Comparison of ENCODE assay signal across 8 cellular contexts in genomic region chr5:170638454-170639220, GRCh38.
DNase-seq lines count a peak whose midpoint lies in the region; ATAC-seq and TF ChIP-seq lines count a peak whose summit lies in the region.

No MANE protein-coding gene starts in this region.

- H3K4me3 Mint-ChIP-seq in chondrocyte (ENCODE audit: unreplicated experiment): no peak overlapping the region

- H3K36me3 Mint-ChIP-seq in chondrocyte (ENCODE audit: low read depth): no peaks in the 10 kb centered on the region

- H3K36me3 ChIP-seq in GM06990 (ENCODE audit: control insufficient read depth, insufficient read depth, low read length): no peaks in the 10 kb centered on the region
- H3K36me3 ChIP-seq in HEK293 (ENCODE audit: control insufficient read depth in 2 of 2, insufficient read depth in 1 of 2, low read length in 2 of 2): no peaks in the 10 kb centered on the region
- H3K36me3 ChIP-seq in liver (ENCODE audit: control insufficient read depth in 4 of 4, insufficient read depth in 3 of 4, low read depth in 1 of 4, low read length in 3 of 4): no peaks in the 10 kb centered on the region

- no peak for ATAC-seq in HG02973 (IDR thresholded peaks at IDR 0.05; ENCODE audit: unreplicated experiment)

- CTCF ChIA-PET in HEK293 (lab: Yijun Ruan, JAX): interaction anchor here (0.5 to 3.9 kb wide), 36 partner anchors 10 to 1582 kb away, joined by 3 to 74 read pairs (median 4); no protein-coding TSS in a partner anchor

- H3K4me3 ChIP-seq in GM06990 (replicated peaks; ENCODE audit: low read depth, low read length): no peak overlapping the region
- H3K4me3 ChIP-seq in HEK293 (ENCODE audit: low read depth, low read length): no peak overlapping the region
- no peak overlapping the region for H3K4me3 ChIP-seq in liver (ENCODE audit: low read depth in 1 of 3, low read length in 3 of 3)

- H3K9me3 Mint-ChIP-seq in chondrocyte (ENCODE audit: low read depth): no peaks in the 10 kb centered on the region

- no peak overlapping the region for H3K27ac ChIP-seq in HEK293 (ENCODE audit: extremely low read depth, low read depth, low read length)
- H3K27ac ChIP-seq in liver (ENCODE audit: low read depth in 1 of 2, low read length in 2 of 2): no peak overlapping the region

- DNase-seq in GM06990 (ENCODE audit: extremely low read depth, insufficient read length) (peak; percentile 15), NCI-H2029 (lab: John Stamatoyannopoulos, UW) (peak; percentile 20), chondrocyte (ENCODE audit: low spot score) (peak; percentile 69)
- peak; percentile 61 to 66 for DNase-seq in activated CD4-positive, alpha-beta T cell treated with anti-CD3 and anti-CD28 coated beads for 24 hours (ENCODE audit: low read depth in 2 of 2)
- peak; percentile 31 for DNase-seq in stimulated activated CD8-positive, alpha-beta memory T cell treated with anti-CD3 and anti-CD28 coated beads, Interleukin-12 subunit alpha, Interleukin-12 subunit beta, amount 100 ng/mL, for 1 hour (ENCODE audit: low read depth)

- H3K27me3 Mint-ChIP-seq in chondrocyte (ENCODE audit: low read depth): no peaks in the 10 kb centered on the region

- H3K27me3 ChIP-seq in GM06990 (replicated peaks; ENCODE audit: control insufficient read depth, insufficient read depth, low read length) (peaks cover 4% of the 10 kb centered on the region), liver (ENCODE audit: control insufficient read depth in 4 of 4, insufficient read depth in 4 of 4, low read length in 3 of 4) (peaks cover 0 to 8% (median 0%) of the 10 kb centered on the region in 4 donors)

- POLR2A ChIA-PET in HEK293 (lab: Yijun Ruan, JAX): no interaction called here

- H3K4me1 Mint-ChIP-seq in chondrocyte (ENCODE audit: low read depth): peaks cover 9% of the 10 kb centered on the region

- 33% methylated on average over 15 of the region's 15 CpGs for WGBS in liver

- H3K4me1 ChIP-seq in HEK293 (ENCODE audit: control insufficient read depth, insufficient read depth, low read length): peaks cover 6% of the 10 kb centered on the region
- H3K4me1 ChIP-seq in liver (ENCODE audit: control insufficient read depth in 4 of 4, insufficient read depth in 4 of 4, low read length in 3 of 4): peaks cover 0 to 2% (median 0%) of the 10 kb centered on the region in 4 donors

- TF ChIP-seq CTCF in GM06990 (IDR thresholded peaks at IDR 0.05; ENCODE audit: insufficient read depth, low read length, poor library complexity, severe bottlenecking) (peak; percentile 82), HEK293 (tag by site-specific recombination; IDR thresholded peaks at IDR 0.05) (peak; percentile 80), chondrocyte (IDR thresholded peaks at IDR 0.05) (peak; percentile 96), liver (IDR thresholded peaks at IDR 0.05; ENCODE audit: low read depth, low read length, missing input control) (peak; percentile 81)

- no peak overlapping the region for H3K9ac ChIP-seq in liver (ENCODE audit: low read depth in 1 of 2, low read length in 2 of 2)

- H3K9me3 ChIP-seq in HEK293 (ENCODE audit: control insufficient read depth, insufficient read depth, low read depth, low read length): no peaks in the 10 kb centered on the region
- H3K9me3 ChIP-seq in liver (ENCODE audit: control insufficient read depth in 4 of 4, low read length in 3 of 4): no peaks in the 10 kb centered on the region

- no peak overlapping the region for H3K27ac Mint-ChIP-seq in chondrocyte (ENCODE audit: unreplicated experiment)

- TF ChIP-seq RAD21 in liver (IDR thresholded peaks at IDR 0.05): peak; percentile 74 to 84

TF ChIP-seq in HEK293, 187 proteins besides CTCF, POLR2A, EP300 and RAD21 (continues in another document):
- TF ChIP-seq ZBTB48 (tag by site-specific recombination; IDR thresholded peaks at IDR 0.05): 0 out of 2 replicates have a peak, but pooled peaks have one; percentile 9
- TF ChIP-seq ZNF174 (tag by site-specific recombination; IDR thresholded peaks at IDR 0.05): no peak
- TF ChIP-seq KLF10 (tag by site-specific recombination; IDR thresholded peaks at IDR 0.05): no peak
- TF ChIP-seq TSHZ1 (tag by site-specific recombination; IDR thresholded peaks at IDR 0.05; ENCODE audit: borderline replicate concordance): no peak
- TF ChIP-seq, protein P1, sequence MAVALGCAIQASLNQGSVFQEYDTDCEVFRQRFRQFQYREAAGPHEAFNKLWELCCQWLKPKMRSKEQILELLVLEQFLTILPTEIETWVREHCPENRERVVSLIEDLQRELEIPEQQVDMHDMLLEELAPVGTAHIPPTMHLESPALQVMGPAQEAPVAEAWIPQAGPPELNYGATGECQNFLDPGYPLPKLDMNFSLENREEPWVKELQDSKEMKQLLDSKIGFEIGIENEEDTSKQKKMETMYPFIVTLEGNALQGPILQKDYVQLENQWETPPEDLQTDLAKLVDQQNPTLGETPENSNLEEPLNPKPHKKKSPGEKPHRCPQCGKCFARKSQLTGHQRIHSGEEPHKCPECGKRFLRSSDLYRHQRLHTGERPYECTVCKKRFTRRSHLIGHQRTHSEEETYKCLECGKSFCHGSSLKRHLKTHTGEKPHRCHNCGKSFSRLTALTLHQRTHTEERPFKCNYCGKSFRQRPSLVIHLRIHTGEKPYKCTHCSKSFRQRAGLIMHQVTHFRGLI (tag by site-specific recombination; IDR thresholded peaks at IDR 0.05): no peak
- no peak for TF ChIP-seq ZNF610 (tag by site-specific recombination; IDR thresholded peaks at IDR 0.05; ENCODE audit: borderline replicate concordance)

TF ChIP-seq in liver, 16 proteins besides CTCF, POLR2A, EP300 and RAD21:
- TF ChIP-seq, protein P2, sequence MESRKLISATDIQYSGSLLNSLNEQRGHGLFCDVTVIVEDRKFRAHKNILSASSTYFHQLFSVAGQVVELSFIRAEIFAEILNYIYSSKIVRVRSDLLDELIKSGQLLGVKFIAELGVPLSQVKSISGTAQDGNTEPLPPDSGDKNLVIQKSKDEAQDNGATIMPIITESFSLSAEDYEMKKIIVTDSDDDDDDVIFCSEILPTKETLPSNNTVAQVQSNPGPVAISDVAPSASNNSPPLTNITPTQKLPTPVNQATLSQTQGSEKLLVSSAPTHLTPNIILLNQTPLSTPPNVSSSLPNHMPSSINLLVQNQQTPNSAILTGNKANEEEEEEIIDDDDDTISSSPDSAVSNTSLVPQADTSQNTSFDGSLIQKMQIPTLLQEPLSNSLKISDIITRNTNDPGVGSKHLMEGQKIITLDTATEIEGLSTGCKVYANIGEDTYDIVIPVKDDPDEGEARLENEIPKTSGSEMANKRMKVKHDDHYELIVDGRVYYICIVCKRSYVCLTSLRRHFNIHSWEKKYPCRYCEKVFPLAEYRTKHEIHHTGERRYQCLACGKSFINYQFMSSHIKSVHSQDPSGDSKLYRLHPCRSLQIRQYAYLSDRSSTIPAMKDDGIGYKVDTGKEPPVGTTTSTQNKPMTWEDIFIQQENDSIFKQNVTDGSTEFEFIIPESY (IDR thresholded peaks at IDR 0.05): no peak
- TF ChIP-seq EGR1 (IDR thresholded peaks at IDR 0.05; ENCODE audit: low read depth in 2 of 2) (no peak), HNF4G (IDR thresholded peaks at IDR 0.05) (no peak), JUND (IDR thresholded peaks at IDR 0.05) (no peak), RXRA (IDR thresholded peaks at IDR 0.05) (no peak), HNF4A (conservative IDR thresholded peaks at IDR 0.05) (no peak)

Comparison
In these comparisons a context has a peak if more than half of its experiments do, and no peak if none do; other contexts are left out.
1. DNase-seq: peak in every context shown above with its lines; median percentile 69 in chondrocyte; 64 in activated CD4-positive, alpha-beta T cell treated with anti-CD3 and anti-CD28 coated beads for 24 hours; 31 in stimulated activated CD8-positive, alpha-beta memory T cell treated with anti-CD3 and anti-CD28 coated beads, Interleukin-12 subunit alpha, Interleukin-12 subunit beta, amount 100 ng/mL, for 1 hour; 20 in NCI-H2029; 15 in GM06990.